Comparison of ENCODE assay signal across 1 cellular context in the genomic region with DNA sequence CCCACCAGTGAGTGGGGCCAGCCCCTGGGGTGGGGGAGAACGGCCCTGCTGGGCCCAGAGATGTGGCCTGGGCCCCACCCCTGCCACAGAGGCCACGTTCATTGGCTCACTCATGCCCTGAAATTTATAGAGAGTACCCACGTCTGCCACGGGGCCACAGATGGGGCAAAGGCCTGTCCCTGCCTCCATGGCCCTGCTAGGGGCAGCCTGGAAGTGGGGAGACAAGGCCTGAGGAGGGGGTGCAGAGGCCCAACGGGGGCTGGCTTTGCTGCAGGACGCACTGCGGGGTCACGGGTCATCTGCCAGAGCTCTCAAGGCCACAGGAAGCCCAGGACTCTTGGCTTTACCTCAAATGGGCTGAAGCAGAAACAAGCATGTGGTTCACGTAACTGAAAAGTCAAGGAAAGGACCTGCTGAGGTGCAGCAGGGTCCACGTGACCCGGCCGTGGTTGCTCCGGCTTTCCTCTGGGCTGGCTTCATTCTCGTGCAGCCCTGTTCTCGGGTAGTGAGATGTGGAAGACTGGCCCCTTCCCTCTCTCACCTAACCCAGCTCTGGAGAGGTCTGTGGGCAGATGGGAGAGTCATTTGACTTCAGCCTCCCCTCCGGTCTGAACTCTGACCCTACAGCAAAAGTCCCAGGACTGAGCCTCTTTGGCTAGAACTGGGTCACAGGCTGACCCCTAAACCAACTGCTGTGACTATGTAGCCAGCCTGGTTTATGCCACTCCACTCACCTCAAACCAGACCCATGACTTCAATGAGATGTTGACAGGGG.
TF ChIP-seq lines count a peak whose summit lies in the region.

No MANE protein-coding gene starts in this region.

TF ChIP-seq in HCT116, 20 proteins besides CTCF, POLR2A, EP300 and RAD21 (continued from another document):
- TF ChIP-seq ELF1 (IDR thresholded peaks at IDR 0.05; ENCODE audit: borderline replicate concordance, low read depth) (no peak), POLR2AphosphoS5 (IDR thresholded peaks at IDR 0.05; ENCODE audit: low read depth, low read length) (no peak)
